15 cellular contexts compared by ENCODE assay signal in genomic region chr22:19086944-19087343, GRCh38. TPM values are rescaled to one million over a fixed set of nuclear protein-coding genes. Genes with fewer than 3 reads are reported as not detected.
A peak's percentile ranks its signal among the peaks of the same experiment; 100 is the strongest.
DNase-seq lines count a peak whose midpoint lies in the region; ATAC-seq, FAIRE-seq and TF ChIP-seq lines count a peak whose summit lies in the region.
"Had no signal": no experiment of that assay in that cellular context is flagged by ENCODE, and none has a peak within 500 bp of the region (broad histone marks: within the 10 kb centered on the region; RNA-seq: fewer than 3 reads in every experiment).

No MANE protein-coding gene starts in this region.

- 87 to 90% methylated on average over 3 of the region's 3 CpGs for WGBS in testis, 2 donors

- TF ChIP-seq POLR2A in testis (IDR thresholded peaks at IDR 0.05): no peak

- peaks cover 0 to 4% of the 10 kb centered on the region in 2 donors for H3K4me1 ChIP-seq in kidney (ENCODE audit: control insufficient read depth in 1 of 2, insufficient read depth in 1 of 2, low read depth in 1 of 2, low read length in 2 of 2)
- H3K4me1 ChIP-seq in testis: peaks cover 3% of the 10 kb centered on the region

- H3K36me3 ChIP-seq in brain microvascular endothelial cell (replicated peaks): peaks cover 2% of the 10 kb centered on the region
- peaks cover 0 to 6% of the 10 kb centered on the region in 2 donors for H3K36me3 ChIP-seq in kidney (ENCODE audit: control insufficient read depth in 1 of 2, insufficient read depth in 2 of 2, low read length in 2 of 2)
- no peaks in the 10 kb centered on the region for H3K36me3 ChIP-seq in testis (ENCODE audit: low read depth, missing control alignments)

- no peak for FAIRE-seq in kidney (lab: Jason Lieb, UNC)

- ATAC-seq in GM21619 (IDR thresholded peaks at IDR 0.05; ENCODE audit: unreplicated experiment): no peak
- ATAC-seq: activated T-helper 17 cell treated with anti-CD3 and anti-CD28 coated beads, Interleukin-2, amount 50 U/mL, for 72 hours had no signal

- intact Hi-C loops in kidney (cut with DNase I): no loop called here
- intact Hi-C loops in testis (cut with DNase I; ENCODE audit: low total_unique reads): no loop called here

- H3K27me3 ChIP-seq in brain microvascular endothelial cell (replicated peaks) (no peaks in the 10 kb centered on the region), testis (no peaks in the 10 kb centered on the region)

- H3K4me3 ChIP-seq in brain microvascular endothelial cell (ENCODE audit: low read depth, low read length) (no peak overlapping the region), kidney (ENCODE audit: low read length in 2 of 2) (no peak overlapping the region), testis (no peak overlapping the region)
- H3K4me3 ChIP-seq: lung had no signal

- DNase-seq in A172 (ENCODE audit: low spot score): peak; percentile 27
- DNase-seq in HT1080 (ENCODE audit: low read depth): peak; percentile 48
- peak; percentile 45 for DNase-seq in brain microvascular endothelial cell
- peak; percentile 29 for DNase-seq in kidney
- no peak for DNase-seq in testis
- DNase-seq in NCI-H1048 (lab: John Stamatoyannopoulos, UW): no peak
- DNase-seq in DMS153 (lab: John Stamatoyannopoulos, UW): no peak
- DNase-seq: MV-4-11, NCI-H510A, Right ventricle myocardium superior had no signal

- no peak for TF ChIP-seq CTCF in brain microvascular endothelial cell (IDR thresholded peaks at IDR 0.05; ENCODE audit: low read depth, low read length, missing control alignments)
- TF ChIP-seq CTCF in kidney (IDR thresholded peaks at IDR 0.05; ENCODE audit: borderline replicate concordance, extremely low read depth, insufficient read depth): no peak
- TF ChIP-seq CTCF in testis (IDR thresholded peaks at IDR 0.05): no peak

- H3K9ac ChIP-seq in kidney (ENCODE audit: low read length in 2 of 2): no peak overlapping the region

- no peaks in the 10 kb centered on the region for H3K9me3 ChIP-seq in kidney (ENCODE audit: control insufficient read depth in 1 of 2, low read length in 2 of 2)
- H3K9me3 ChIP-seq in testis: no peaks in the 10 kb centered on the region

- H3K27ac ChIP-seq in brain microvascular endothelial cell (peak overlapping the region; percentile 7), kidney (ENCODE audit: low read depth in 2 of 2, low read length in 2 of 2) (no peak overlapping the region), testis (no peak overlapping the region)

- in situ Hi-C loops in brain microvascular endothelial cell (cut with HindIII; ENCODE audit: low pct_ligation_motif_present, low sequenced_read_pairs): no loop called here

RNA-seq across cellular contexts. Expression of gene DGCR2, which starts 35.3 kb away (rescaled TPM):
- total RNA-seq in A172 (2014; rRNA removed; shearing (Covaris generic)): 15.6 and 22.8 TPM in 2 replicates
- total RNA-seq in HT1080 (2014; rRNA removed; shearing (Covaris generic)): 29.9 and 33.6 TPM in 2 replicates
- polyA plus RNA-seq in HT1080 (2015; cell fraction: cytosol; rRNA removed): 25.3 and 32.4 TPM in 2 replicates
- polyA plus RNA-seq in HT1080 (2015; cell fraction: nucleus; rRNA removed): 37.7 and 43.1 TPM in 2 replicates
- total RNA-seq in kidney (67.7 TPM), testis (100 to 1,000 TPM in 1 of 2 donors, 10 to 100 TPM in 1; 89.5 to 106 TPM)
- polyA plus RNA-seq in kidney (ENCODE audit: insufficient read depth, low read depth, low replicate concordance) (37.5 TPM), testis (ENCODE audit: insufficient read depth, low read depth, low replicate concordance) (64.6 TPM)

RNA-seq across cellular contexts. Expression of gene TSSK2, which starts 44.2 kb away (rescaled TPM):
- not detected in 2 replicates for total RNA-seq in A172 (2014; rRNA removed; shearing (Covaris generic))
- total RNA-seq in HT1080 (2014; rRNA removed; shearing (Covaris generic)): not detected in 2 replicates
- polyA plus RNA-seq in HT1080 (2015; cell fraction: cytosol; rRNA removed): not detected in 2 replicates
- polyA plus RNA-seq in HT1080 (2015; cell fraction: nucleus; rRNA removed): not detected in 2 replicates
- not detected for total RNA-seq in kidney
- not detected for polyA plus RNA-seq in kidney (ENCODE audit: insufficient read depth, low read depth, low replicate concordance)
- total RNA-seq in testis: 100 to 1,000 TPM in 1 of 2 donors, 10 to 100 TPM in 1; 66.0 to 188 TPM
- 205 TPM for polyA plus RNA-seq in testis (ENCODE audit: insufficient read depth, low read depth, low replicate concordance)
- total RNA-seq: activated T-helper 17 cell treated with anti-CD3 and anti-CD28 coated beads, Interleukin-2, amount 50 U/mL, for 72 hours; G401; Right ventricle myocardium superior; temporal lobe had no signal

RNA-seq across cellular contexts. Expression of gene ESS2, which starts 57.5 kb away (rescaled TPM):
- 12.0 and 12.8 TPM in 2 replicates for total RNA-seq in A172 (2014; rRNA removed; shearing (Covaris generic))
- total RNA-seq in HT1080 (2014; rRNA removed; shearing (Covaris generic)): 12.6 and 16.8 TPM in 2 replicates
- 14.6 TPM in 2 replicates for polyA plus RNA-seq in HT1080 (2015; cell fraction: cytosol; rRNA removed)
- polyA plus RNA-seq in HT1080 (2015; cell fraction: nucleus; rRNA removed): 15.9 and 18.8 TPM in 2 replicates
- total RNA-seq in kidney (14.3 TPM), testis (10 to 100 TPM; 27.4 to 38.0 TPM)
- polyA plus RNA-seq in kidney (ENCODE audit: insufficient read depth, low read depth, low replicate concordance) (15.3 TPM), testis (ENCODE audit: insufficient read depth, low read depth, low replicate concordance) (42.9 TPM)

Comparison
In these comparisons a context has a peak if more than half of its experiments do, and no peak if none do; other contexts are left out.
1. DNase-seq: peak in A172 (single experiment), HT1080 (single experiment), brain microvascular endothelial cell (single experiment) and kidney (single experiment); none in testis (single experiment), NCI-H1048 (single experiment) and DMS153 (single experiment).
2. RNA of gene TSSK2, which starts 44.2 kb away (total RNA-seq): 66.0 to 188 TPM in testis; not detected in A172, not detected in HT1080 and not detected in kidney (single experiment); every median in the first group is over 10 times any median in the second.